Comparison of ENCODE assay signal across 8 cellular contexts in the genomic region with DNA sequence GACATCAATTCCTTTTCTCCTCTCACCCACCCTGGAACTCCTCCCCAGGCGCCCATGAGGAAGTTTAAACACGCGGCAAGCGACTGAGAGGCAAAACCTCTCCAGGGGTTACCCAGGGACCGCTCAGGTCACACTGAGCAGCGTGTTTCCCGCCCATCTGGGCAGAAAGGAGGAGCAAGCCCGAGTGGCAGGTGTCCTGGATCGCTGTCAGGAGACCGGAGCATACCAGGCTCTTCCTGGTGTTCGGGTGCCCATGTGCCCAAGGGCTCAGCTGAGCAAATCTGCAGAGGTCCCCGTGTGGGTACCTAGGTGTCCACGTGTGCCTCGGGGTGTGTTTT. TPM values are rescaled to one million over a fixed set of nuclear protein-coding genes. Genes with fewer than 3 reads are reported as not detected.
DNase-seq lines count a peak whose midpoint lies in the region; ATAC-seq and TF ChIP-seq lines count a peak whose summit lies in the region.

No MANE protein-coding gene starts in this region.

- H3K9ac ChIP-seq in iPS-15b (ENCODE audit: low read depth, low read length) = peak overlapping the region; percentile 87

- H3K4me1 Mint-ChIP-seq in activated naive CD8-positive, alpha-beta T cell treated with anti-CD3 and anti-CD28 coated beads for 36 hours = peaks cover 19% of the 10 kb centered on the region

- H3K27ac Mint-ChIP-seq in activated naive CD8-positive, alpha-beta T cell treated with anti-CD3 and anti-CD28 coated beads for 36 hours = peak overlapping the region; percentile 100

- H3K9me3 ChIP-seq in AG04450 (ENCODE audit: control insufficient read depth, insufficient read depth, low read length) = no peaks in the 10 kb centered on the region
- no peaks in the 10 kb centered on the region for H3K9me3 ChIP-seq in iPS-15b (ENCODE audit: control insufficient read depth, insufficient read depth, low read length)

- peak overlapping the region; percentile 91 for H3K4me3 ChIP-seq in AG04450 (ENCODE audit: low read depth, low read length)
- H3K4me3 ChIP-seq in iPS-15b (ENCODE audit: low read depth, low read length) = peak overlapping the region; percentile 94
- peak overlapping the region; percentile 43 to 87 (median 80) for H3K4me3 ChIP-seq in skin epidermis

- no peak for DNase-seq in AG04450 (ENCODE audit: low read depth, low spot score)
- DNase-seq in NCI-H510A (lab: John Stamatoyannopoulos, UW) = peak; percentile 70
- DNase-seq in activated naive CD8-positive, alpha-beta T cell treated with anti-CD3 and anti-CD28 coated beads for 36 hours = peak; percentile 64
- DNase-seq in AG08396 (ENCODE audit: low spot score) = no peak

- TF ChIP-seq CTCF in AG04450 (IDR thresholded peaks at IDR 0.05; ENCODE audit: low read depth, low read length) = no peak

- H3K36me3 ChIP-seq in iPS-15b (ENCODE audit: control insufficient read depth, insufficient read depth, low read length) = peaks cover 9% of the 10 kb centered on the region

- no peaks in the 10 kb centered on the region for H3K4me1 ChIP-seq in iPS-15b (ENCODE audit: control insufficient read depth, insufficient read depth, low read length)

- POLR2A ChIA-PET in AG04450 (lab: Yijun Ruan, JAX) = interaction anchor here (0.5 to 1.4 kb wide), 8 partner anchors 11 to 166 kb away, joined by 3 to 24 read pairs (median 4); a partner anchor contains a TSS

- peaks cover 17% of the 10 kb centered on the region for H3K36me3 Mint-ChIP-seq in activated naive CD8-positive, alpha-beta T cell treated with anti-CD3 and anti-CD28 coated beads for 36 hours

- CTCF ChIA-PET in AG04450 (lab: Charles Lee) = interaction anchor here (0.6 to 2.0 kb wide), 5 partner anchors 12 to 124 kb away, joined by 3 to 22 read pairs (median 3); a partner anchor contains a TSS

- peak overlapping the region; percentile 92 for H3K4me3 Mint-ChIP-seq in activated naive CD8-positive, alpha-beta T cell treated with anti-CD3 and anti-CD28 coated beads for 36 hours

- H3K27me3 ChIP-seq in AG04450 (ENCODE audit: control insufficient read depth, insufficient read depth, low read length) (no peaks in the 10 kb centered on the region), iPS-15b (ENCODE audit: control insufficient read depth, insufficient read depth, low read length) (no peaks in the 10 kb centered on the region)

- H3K27me3 Mint-ChIP-seq in activated naive CD8-positive, alpha-beta T cell treated with anti-CD3 and anti-CD28 coated beads for 36 hours = peaks cover 4% of the 10 kb centered on the region

- ATAC-seq in GM18520 (IDR thresholded peaks at IDR 0.05; ENCODE audit: unreplicated experiment) = peak; percentile 2
- peak; percentile 10 for ATAC-seq in HG03139 (IDR thresholded peaks at IDR 0.05; ENCODE audit: unreplicated experiment)

- H3K27ac ChIP-seq in AG04450 (ENCODE audit: low read depth, low read length) (peak overlapping the region; percentile 39), skin epidermis (peak overlapping the region; percentile 8 to 98 (median 91))

- no peaks in the 10 kb centered on the region for H3K9me3 Mint-ChIP-seq in activated naive CD8-positive, alpha-beta T cell treated with anti-CD3 and anti-CD28 coated beads for 36 hours

RNA-seq across cellular contexts. Expression of a gene that starts 0.5 kb away (rescaled TPM):
- 3.5 and 4.4 TPM in 2 replicates for polyA plus RNA-seq in AG04450 (2011; rRNA removed)
- polyA minus RNA-seq in AG04450 (2011; rRNA and poly(A)+ RNA removed) = 3.6 and 4.7 TPM in 2 replicates
- total RNA-seq in activated naive CD8-positive, alpha-beta T cell treated with anti-CD3 and anti-CD28 coated beads for 36 hours = 100 to 1,000 TPM; 103 to 107 TPM

RNA-seq across cellular contexts. Expression of a gene that starts 17.7 kb away (rescaled TPM):
- 6.0 and 6.9 TPM in 2 replicates for polyA plus RNA-seq in AG04450 (2011; rRNA removed)
- polyA minus RNA-seq in AG04450 (2011; rRNA and poly(A)+ RNA removed) = 4.3 and 4.7 TPM in 2 replicates
- total RNA-seq in activated naive CD8-positive, alpha-beta T cell treated with anti-CD3 and anti-CD28 coated beads for 36 hours = 10 to 100 TPM; 35.3 to 38.1 TPM

RNA-seq across cellular contexts. Expression of a gene that starts 27.1 kb away (rescaled TPM):
- polyA plus RNA-seq in AG04450 (2011; rRNA removed) = 53.8 and 62.6 TPM in 2 replicates
- 28.8 and 29.8 TPM in 2 replicates for polyA minus RNA-seq in AG04450 (2011; rRNA and poly(A)+ RNA removed)
- total RNA-seq in activated naive CD8-positive, alpha-beta T cell treated with anti-CD3 and anti-CD28 coated beads for 36 hours = 10 to 100 TPM; 93.5 to 96.9 TPM

RNA-seq across cellular contexts. Expression of a gene that starts 27.3 kb away (rescaled TPM):
- 25.0 and 25.8 TPM in 2 replicates for polyA plus RNA-seq in AG04450 (2011; rRNA removed)
- 39.5 and 50.0 TPM in 2 replicates for polyA minus RNA-seq in AG04450 (2011; rRNA and poly(A)+ RNA removed)
- 10 to 100 TPM; 63.7 to 72.0 TPM for total RNA-seq in activated naive CD8-positive, alpha-beta T cell treated with anti-CD3 and anti-CD28 coated beads for 36 hours

Comparison
In these comparisons a context has a peak if more than half of its experiments do, and no peak if none do; other contexts are left out.
1. DNase-seq: peak in NCI-H510A (single experiment) and activated naive CD8-positive, alpha-beta T cell treated with anti-CD3 and anti-CD28 coated beads for 36 hours (single experiment); none in AG04450 (single experiment) and AG08396 (single experiment).
2. Peak in every context shown above with its lines, with median percentiles within 50 percentile points of each other: H3K4me3 ChIP-seq.